Comparison of ENCODE assay signal across 9 cellular contexts in the genomic region with DNA sequence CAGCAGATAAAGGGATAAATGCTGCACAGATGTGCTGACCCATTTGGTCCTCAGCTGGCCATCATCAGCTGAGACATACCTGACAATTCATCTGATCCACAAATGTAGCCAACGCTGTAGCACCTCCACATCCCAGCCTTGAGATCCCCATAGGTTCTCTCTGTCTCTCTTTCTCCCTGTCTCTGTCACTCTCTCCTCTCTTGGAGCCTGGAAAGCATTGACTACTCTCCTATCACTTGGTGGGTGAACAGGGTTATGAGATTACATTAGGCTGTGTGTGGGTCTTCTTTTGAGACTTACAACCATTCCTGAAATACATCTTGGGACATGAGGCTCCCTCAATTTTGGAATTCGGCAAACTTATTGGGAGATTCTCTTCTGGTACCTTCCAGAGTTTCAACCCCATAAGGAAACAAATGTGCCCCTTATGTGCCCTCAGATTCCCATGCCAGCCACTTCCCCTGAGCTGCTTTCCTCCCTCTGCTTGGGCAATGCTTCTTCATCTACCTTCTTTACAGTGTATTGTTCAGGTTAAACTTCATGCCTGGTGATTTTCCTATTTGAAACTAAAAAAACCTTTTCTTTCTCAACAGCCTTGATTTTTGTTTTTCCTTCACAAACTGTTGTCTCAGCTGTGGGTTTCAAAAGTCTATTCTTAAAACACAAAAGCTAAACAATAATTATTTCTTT. TPM values are rescaled to one million over a fixed set of nuclear protein-coding genes. Genes with fewer than 3 reads are reported as not detected.
DNase-seq lines count a peak whose midpoint lies in the region; ATAC-seq and TF ChIP-seq lines count a peak whose summit lies in the region.
"Had no signal": no experiment of that assay in that cellular context is flagged by ENCODE, and none has a peak within 500 bp of the region (broad histone marks: within the 10 kb centered on the region; RNA-seq: fewer than 3 reads in every experiment).

No MANE protein-coding gene starts in this region.

- H3K4me1 Mint-ChIP-seq in HFFc6 (ENCODE audit: low read depth): peaks cover 58% of the 10 kb centered on the region
- H3K4me1 Mint-ChIP-seq in activated T-helper 1 cell treated with anti-CD3 and anti-CD28 coated beads, Interleukin-12 subunit alpha, Interleukin-12 subunit beta, Interleukin-2, Interleukin-4 antibody, amounts not matched to agents 30 ng/mL and 10 ng/mL and 1 ng/mL, durations not matched to agents 14 hours and 24 hours and 36 hours (ENCODE audit: low read depth): peaks cover 10% of the 10 kb centered on the region

- H3K27ac ChIP-seq in iPS-18a (ENCODE audit: low read length) (peak overlapping the region; percentile 49), stomach smooth muscle (ENCODE audit: low read length) (peak overlapping the region; percentile 11), spleen (peak overlapping the region in 3 of 8 donors; percentile 15 to 48 (median 21))

- H3K9ac ChIP-seq in iPS-18a (ENCODE audit: low read length): peak overlapping the region; percentile 44
- H3K9ac ChIP-seq in stomach smooth muscle (ENCODE audit: low read length in 2 of 2): no peak overlapping the region

- H3K9me3 ChIP-seq in iPS-18a (ENCODE audit: control insufficient read depth, low read depth, low read length): no peaks in the 10 kb centered on the region
- no peaks in the 10 kb centered on the region for H3K9me3 ChIP-seq in stomach smooth muscle (ENCODE audit: control insufficient read depth in 2 of 2, low read length in 2 of 2)
- H3K9me3 ChIP-seq in spleen: no peaks in the 10 kb centered on the region

- H3K9me3 Mint-ChIP-seq in HFFc6: no peaks in the 10 kb centered on the region
- no peaks in the 10 kb centered on the region for H3K9me3 Mint-ChIP-seq in activated T-helper 1 cell treated with anti-CD3 and anti-CD28 coated beads, Interleukin-12 subunit alpha, Interleukin-12 subunit beta, Interleukin-2, Interleukin-4 antibody, amounts not matched to agents 30 ng/mL and 10 ng/mL and 1 ng/mL, durations not matched to agents 14 hours and 24 hours and 36 hours
- H3K9me3 Mint-ChIP-seq: activated T-cell treated with anti-CD3 and anti-CD28 coated beads, Interleukin-2, amount 50 U/mL, for 24 hours had no signal

- 83 to 96% (median 93%) methylated on average over 2 of the region's 2 CpGs for WGBS in spleen, 5 donors

- H3K36me3 ChIP-seq in iPS-18a (ENCODE audit: control insufficient read depth, low read depth, low read length) (no peaks in the 10 kb centered on the region), stomach smooth muscle (ENCODE audit: control insufficient read depth in 2 of 2, insufficient read depth in 2 of 2, low read length in 2 of 2) (no peaks in the 10 kb centered on the region), spleen (no peaks in the 10 kb centered on the region)

- peak overlapping the region; percentile 93 for H3K27ac Mint-ChIP-seq in HFFc6
- H3K27ac Mint-ChIP-seq in activated T-helper 1 cell treated with anti-CD3 and anti-CD28 coated beads, Interleukin-12 subunit alpha, Interleukin-12 subunit beta, Interleukin-2, Interleukin-4 antibody, amounts not matched to agents 30 ng/mL and 10 ng/mL and 1 ng/mL, durations not matched to agents 14 hours and 24 hours and 36 hours: peak overlapping the region; percentile 37
- H3K27ac Mint-ChIP-seq: activated T-cell treated with anti-CD3 and anti-CD28 coated beads, Interleukin-2, amount 50 U/mL, for 24 hours had no signal

- H3K4me1 ChIP-seq in iPS-18a (ENCODE audit: control insufficient read depth, low read depth, low read length) (peaks cover 30% of the 10 kb centered on the region), stomach smooth muscle (ENCODE audit: control insufficient read depth, insufficient read depth, low read length) (no peaks in the 10 kb centered on the region), spleen (peaks cover 0 to 4% (median 0%) of the 10 kb centered on the region in 6 donors)

- TF ChIP-seq POLR2A in spleen (IDR thresholded peaks at IDR 0.05): no peak

- TF ChIP-seq CTCF in HFFc6 (IDR thresholded peaks at IDR 0.05): no peak
- no peak for TF ChIP-seq CTCF in spleen (IDR thresholded peaks at IDR 0.05 in 8 of 11, conservative IDR thresholded peaks at IDR 0.05 in 3 of 11)
- TF ChIP-seq CTCF in GM10266 (IDR thresholded peaks at IDR 0.05; ENCODE audit: control insufficient read depth, insufficient read depth, low read depth, missing control alignments): no peak

- DNase-seq in HFFc6: no peak
- no peak for DNase-seq in activated T-helper 1 cell treated with anti-CD3 and anti-CD28 coated beads, Interleukin-12 subunit alpha, Interleukin-12 subunit beta, Interleukin-2, Interleukin-4 antibody, amounts not matched to agents 30 ng/mL and 10 ng/mL and 1 ng/mL, durations not matched to agents 14 hours and 24 hours and 36 hours (ENCODE audit: low spot score)
- no peak for DNase-seq in spleen
- no peak for DNase-seq in GM10266 (ENCODE audit: extremely low spot score)
- DNase-seq in HPDE6-E6E7 (ENCODE audit: extremely low spot score): no peak
- DNase-seq: activated T-cell treated with anti-CD3 and anti-CD28 coated beads, Interleukin-2, amount 50 U/mL, for 24 hours had no signal

- intact Hi-C loops in activated T-helper 1 cell treated with anti-CD3 and anti-CD28 coated beads, Interleukin-12 subunit alpha, Interleukin-12 subunit beta, Interleukin-2, Interleukin-4 antibody, amounts not matched to agents 30 ng/mL and 10 ng/mL and 1 ng/mL, durations not matched to agents 14 hours and 24 hours and 36 hours (cut with micrococcal nuclease): no loop called here
- intact Hi-C loops in spleen (cut with DNase I; ENCODE audit: low total_unique reads): no loop called here

- no peak overlapping the region for H3K4me3 ChIP-seq in iPS-18a (ENCODE audit: low read length)
- peak overlapping the region in 1 of 2 donors; percentile 64 for H3K4me3 ChIP-seq in stomach smooth muscle (ENCODE audit: low read length in 2 of 2)
- H3K4me3 ChIP-seq in spleen: no peak overlapping the region

- H3K27me3 ChIP-seq in iPS-18a (ENCODE audit: control insufficient read depth, insufficient read depth, low read length): no peaks in the 10 kb centered on the region
- no peaks in the 10 kb centered on the region for H3K27me3 ChIP-seq in stomach smooth muscle (ENCODE audit: control insufficient read depth in 1 of 2, insufficient read depth in 2 of 2, low read length in 2 of 2)
- peaks cover 0 to 29% (median 0%) of the 10 kb centered on the region in 7 donors for H3K27me3 ChIP-seq in spleen (replicated peaks in 1 of 7)

- H3K27me3 Mint-ChIP-seq in HFFc6 (ENCODE audit: insufficient read depth): no peaks in the 10 kb centered on the region
- no peaks in the 10 kb centered on the region for H3K27me3 Mint-ChIP-seq in activated T-helper 1 cell treated with anti-CD3 and anti-CD28 coated beads, Interleukin-12 subunit alpha, Interleukin-12 subunit beta, Interleukin-2, Interleukin-4 antibody, amounts not matched to agents 30 ng/mL and 10 ng/mL and 1 ng/mL, durations not matched to agents 14 hours and 24 hours and 36 hours (ENCODE audit: insufficient read depth)

- peak overlapping the region; percentile 85 for H3K4me3 Mint-ChIP-seq in HFFc6
- H3K4me3 Mint-ChIP-seq in activated T-helper 1 cell treated with anti-CD3 and anti-CD28 coated beads, Interleukin-12 subunit alpha, Interleukin-12 subunit beta, Interleukin-2, Interleukin-4 antibody, amounts not matched to agents 30 ng/mL and 10 ng/mL and 1 ng/mL, durations not matched to agents 14 hours and 24 hours and 36 hours: no peak overlapping the region
- H3K4me3 Mint-ChIP-seq: activated T-cell treated with anti-CD3 and anti-CD28 coated beads, Interleukin-2, amount 50 U/mL, for 24 hours had no signal

- ATAC-seq in HG03520 (IDR thresholded peaks at IDR 0.05; ENCODE audit: unreplicated experiment): no peak

- H3K36me3 Mint-ChIP-seq in HFFc6 (ENCODE audit: low read depth): no peaks in the 10 kb centered on the region
- H3K36me3 Mint-ChIP-seq in activated T-helper 1 cell treated with anti-CD3 and anti-CD28 coated beads, Interleukin-12 subunit alpha, Interleukin-12 subunit beta, Interleukin-2, Interleukin-4 antibody, amounts not matched to agents 30 ng/mL and 10 ng/mL and 1 ng/mL, durations not matched to agents 14 hours and 24 hours and 36 hours (ENCODE audit: low read depth): no peaks in the 10 kb centered on the region

RNA-seq across cellular contexts. Expression of a gene that starts 29.1 kb away (rescaled TPM):
- 100 to 1,000 TPM; 370 to 442 (median 389) TPM for total RNA-seq in HFFc6 (2021; fragmentation: NEBNext Ultra II Directional; extraction: Animal tissue kit (Norgen Biotek cat#: 25700))
- total RNA-seq in activated T-helper 1 cell treated with anti-CD3 and anti-CD28 coated beads, Interleukin-12 subunit alpha, Interleukin-12 subunit beta, Interleukin-2, Interleukin-4 antibody, amounts not matched to agents 30 ng/mL and 10 ng/mL and 1 ng/mL, durations not matched to agents 14 hours and 24 hours and 36 hours: 17.8 and 19.9 TPM in 2 replicates
- 1 to 10 TPM; 1.1 to 3.1 (median 2.6) TPM for total RNA-seq in spleen
- under 1 TPM; 0.48 to 0.96 (median 0.86) TPM for polyA plus RNA-seq in spleen

Comparison
In these comparisons a context has a peak if more than half of its experiments do, and no peak if none do; other contexts are left out.
1. RNA of a gene that starts 29.1 kb away (total RNA-seq): 370 to 442 TPM in HFFc6; 17.8 to 19.9 TPM in activated T-helper 1 cell treated with anti-CD3 and anti-CD28 coated beads, Interleukin-12 subunit alpha, Interleukin-12 subunit beta, Interleukin-2, Interleukin-4 antibody, amounts not matched to agents 30 ng/mL and 10 ng/mL and 1 ng/mL, durations not matched to agents 14 hours and 24 hours and 36 hours and 1.1 to 3.1 TPM in spleen; every median in the first group is over 10 times any median in the second.